1 cellular context compared by ENCODE assay signal in the genomic region with DNA sequence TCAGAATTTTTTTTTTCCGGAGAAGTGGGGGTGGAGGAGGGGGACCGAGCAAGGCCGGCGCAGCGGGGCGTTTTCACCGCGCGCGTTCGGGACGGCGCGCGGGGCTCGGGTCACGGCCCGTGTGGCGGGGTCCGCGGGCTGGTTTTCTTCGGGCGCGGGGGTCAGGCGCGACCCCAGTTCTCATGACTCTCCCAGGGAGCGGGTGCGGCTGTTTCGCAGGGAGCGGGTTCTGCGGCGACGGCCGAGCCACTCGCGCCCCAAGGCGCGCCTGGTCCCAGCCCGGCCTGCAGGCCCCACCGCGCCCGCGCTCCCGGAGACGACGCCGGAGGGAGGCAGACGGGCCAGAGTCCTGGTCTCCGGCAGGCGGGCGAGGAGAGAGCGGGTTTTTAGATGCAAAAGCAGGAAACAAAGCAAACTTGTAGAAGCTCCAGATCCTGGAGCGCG.
A peak's percentile ranks its signal among the peaks of the same experiment; 100 is the strongest.
TF ChIP-seq lines count a peak whose summit lies in the region.

No MANE protein-coding gene starts in this region.

TF ChIP-seq in HepG2, 621 proteins besides CTCF, POLR2A, EP300 and RAD21 (continued from another document and continues in another):
- TF ChIP-seq, protein P1, sequence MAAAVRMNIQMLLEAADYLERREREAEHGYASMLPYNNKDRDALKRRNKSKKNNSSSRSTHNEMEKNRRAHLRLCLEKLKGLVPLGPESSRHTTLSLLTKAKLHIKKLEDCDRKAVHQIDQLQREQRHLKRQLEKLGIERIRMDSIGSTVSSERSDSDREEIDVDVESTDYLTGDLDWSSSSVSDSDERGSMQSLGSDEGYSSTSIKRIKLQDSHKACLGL (CRISPR knock-in tag; IDR thresholded peaks at IDR 0.05), result no peak
- TF ChIP-seq CBX1 (IDR thresholded peaks at IDR 0.05; ENCODE audit: low read depth) (no peak), KAT7 (CRISPR knock-in tag; IDR thresholded peaks at IDR 0.05; ENCODE audit: borderline replicate concordance) (peak; percentile 17; the same call in 1 of the 2 replicates), CEBPG (CRISPR knock-in tag; IDR thresholded peaks at IDR 0.05) (no peak), FOXP4 (CRISPR knock-in tag; IDR thresholded peaks at IDR 0.05) (0 out of 2 replicates have a peak, but pooled peaks have one; percentile 20), RFXAP (CRISPR knock-in tag; IDR thresholded peaks at IDR 0.05; ENCODE audit: borderline replicate concordance) (no peak), GATAD1 (CRISPR knock-in tag; IDR thresholded peaks at IDR 0.05) (no peak), BRD4 (CRISPR knock-in tag; IDR thresholded peaks at IDR 0.05) (0 out of 2 replicates have a peak, but pooled peaks have one; percentile 12), FOXA3 (CRISPR knock-in tag; IDR thresholded peaks at IDR 0.05) (no peak), ZGPAT (CRISPR knock-in tag; IDR thresholded peaks at IDR 0.05) (0 out of 2 replicates have a peak, but pooled peaks have one; percentile 0), NFYC (CRISPR knock-in tag; IDR thresholded peaks at IDR 0.05) (0 out of 2 replicates have a peak, but pooled peaks have one; percentile 15), TFDP1 (CRISPR knock-in tag; IDR thresholded peaks at IDR 0.05; ENCODE audit: borderline replicate concordance) (no peak), ISX (CRISPR knock-in tag; conservative IDR thresholded peaks at IDR 0.05) (no peak), PHF8 (CRISPR knock-in tag; IDR thresholded peaks at IDR 0.05) (peak; percentile 20; the same call in 1 of the 2 replicates), FOXA1 (IDR thresholded peaks at IDR 0.05) (no peak), FOXA1 (CRISPR knock-in tag; IDR thresholded peaks at IDR 0.05) (no peak), ZNF572 (CRISPR knock-in tag; IDR thresholded peaks at IDR 0.05) (no peak), AGO2 (optimal IDR thresholded peaks at IDR 0.05; ENCODE audit: low read depth, low read length) (peak; percentile 87), JARID2 (CRISPR knock-in tag; IDR thresholded peaks at IDR 0.05; ENCODE audit: insufficient replicate concordance) (no peak), HDAC6 (IDR thresholded peaks at IDR 0.05; ENCODE audit: low read depth, low read length) (no peak), JUN (CRISPR knock-in tag; IDR thresholded peaks at IDR 0.05) (no peak), ZNF790 (CRISPR knock-in tag; IDR thresholded peaks at IDR 0.05; ENCODE audit: borderline replicate concordance) (0 out of 2 replicates have a peak, but pooled peaks have one; percentile 14), NBN (conservative IDR thresholded peaks at IDR 0.05) (no peak), ISL2 (CRISPR knock-in tag; IDR thresholded peaks at IDR 0.05) (no peak), GLMP (CRISPR knock-in tag; IDR thresholded peaks at IDR 0.05; ENCODE audit: borderline replicate concordance) (no peak), ONECUT2 (CRISPR knock-in tag; IDR thresholded peaks at IDR 0.05) (no peak), ZNF703 (CRISPR knock-in tag; IDR thresholded peaks at IDR 0.05; ENCODE audit: borderline replicate concordance) (no peak), ZNF644 (CRISPR knock-in tag; IDR thresholded peaks at IDR 0.05; ENCODE audit: low read depth) (no peak), ZNF75D (CRISPR knock-in tag; IDR thresholded peaks at IDR 0.05; ENCODE audit: borderline replicate concordance) (no peak), KDM2A (CRISPR knock-in tag; IDR thresholded peaks at IDR 0.05; ENCODE audit: borderline replicate concordance, low read depth) (peak; percentile 17)
- TF ChIP-seq, protein P2, sequence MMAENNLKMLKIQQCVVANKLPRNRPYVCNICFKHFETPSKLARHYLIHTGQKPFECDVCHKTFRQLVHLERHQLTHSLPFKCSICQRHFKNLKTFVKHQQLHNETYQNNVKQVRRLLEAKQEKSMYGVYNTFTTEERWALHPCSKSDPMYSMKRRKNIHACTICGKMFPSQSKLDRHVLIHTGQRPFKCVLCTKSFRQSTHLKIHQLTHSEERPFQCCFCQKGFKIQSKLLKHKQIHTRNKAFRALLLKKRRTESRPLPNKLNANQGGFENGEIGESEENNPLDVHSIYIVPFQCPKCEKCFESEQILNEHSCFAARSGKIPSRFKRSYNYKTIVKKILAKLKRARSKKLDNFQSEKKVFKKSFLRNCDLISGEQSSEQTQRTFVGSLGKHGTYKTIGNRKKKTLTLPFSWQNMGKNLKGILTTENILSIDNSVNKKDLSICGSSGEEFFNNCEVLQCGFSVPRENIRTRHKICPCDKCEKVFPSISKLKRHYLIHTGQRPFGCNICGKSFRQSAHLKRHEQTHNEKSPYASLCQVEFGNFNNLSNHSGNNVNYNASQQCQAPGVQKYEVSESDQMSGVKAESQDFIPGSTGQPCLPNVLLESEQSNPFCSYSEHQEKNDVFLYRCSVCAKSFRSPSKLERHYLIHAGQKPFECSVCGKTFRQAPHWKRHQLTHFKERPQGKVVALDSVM (CRISPR knock-in tag; IDR thresholded peaks at IDR 0.05), result no peak
- TF ChIP-seq, protein P3, sequence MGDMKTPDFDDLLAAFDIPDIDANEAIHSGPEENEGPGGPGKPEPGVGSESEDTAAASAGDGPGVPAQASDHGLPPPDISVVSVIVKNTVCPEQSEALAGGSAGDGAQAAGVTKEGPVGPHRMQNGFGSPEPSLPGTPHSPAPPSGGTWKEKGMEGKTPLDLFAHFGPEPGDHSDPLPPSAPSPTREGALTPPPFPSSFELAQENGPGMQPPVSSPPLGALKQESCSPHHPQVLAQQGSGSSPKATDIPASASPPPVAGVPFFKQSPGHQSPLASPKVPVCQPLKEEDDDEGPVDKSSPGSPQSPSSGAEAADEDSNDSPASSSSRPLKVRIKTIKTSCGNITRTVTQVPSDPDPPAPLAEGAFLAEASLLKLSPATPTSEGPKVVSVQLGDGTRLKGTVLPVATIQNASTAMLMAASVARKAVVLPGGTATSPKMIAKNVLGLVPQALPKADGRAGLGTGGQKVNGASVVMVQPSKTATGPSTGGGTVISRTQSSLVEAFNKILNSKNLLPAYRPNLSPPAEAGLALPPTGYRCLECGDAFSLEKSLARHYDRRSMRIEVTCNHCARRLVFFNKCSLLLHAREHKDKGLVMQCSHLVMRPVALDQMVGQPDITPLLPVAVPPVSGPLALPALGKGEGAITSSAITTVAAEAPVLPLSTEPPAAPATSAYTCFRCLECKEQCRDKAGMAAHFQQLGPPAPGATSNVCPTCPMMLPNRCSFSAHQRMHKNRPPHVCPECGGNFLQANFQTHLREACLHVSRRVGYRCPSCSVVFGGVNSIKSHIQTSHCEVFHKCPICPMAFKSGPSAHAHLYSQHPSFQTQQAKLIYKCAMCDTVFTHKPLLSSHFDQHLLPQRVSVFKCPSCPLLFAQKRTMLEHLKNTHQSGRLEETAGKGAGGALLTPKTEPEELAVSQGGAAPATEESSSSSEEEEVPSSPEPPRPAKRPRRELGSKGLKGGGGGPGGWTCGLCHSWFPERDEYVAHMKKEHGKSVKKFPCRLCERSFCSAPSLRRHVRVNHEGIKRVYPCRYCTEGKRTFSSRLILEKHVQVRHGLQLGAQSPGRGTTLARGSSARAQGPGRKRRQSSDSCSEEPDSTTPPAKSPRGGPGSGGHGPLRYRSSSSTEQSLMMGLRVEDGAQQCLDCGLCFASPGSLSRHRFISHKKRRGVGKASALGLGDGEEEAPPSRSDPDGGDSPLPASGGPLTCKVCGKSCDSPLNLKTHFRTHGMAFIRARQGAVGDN (CRISPR knock-in tag; IDR thresholded peaks at IDR 0.05), result peak; percentile 42
- TF ChIP-seq, protein P4, sequence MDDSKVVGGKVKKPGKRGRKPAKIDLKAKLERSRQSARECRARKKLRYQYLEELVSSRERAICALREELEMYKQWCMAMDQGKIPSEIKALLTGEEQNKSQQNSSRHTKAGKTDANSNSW (CRISPR knock-in tag; IDR thresholded peaks at IDR 0.05; ENCODE audit: borderline replicate concordance), result no peak
- TF ChIP-seq, protein P5, sequence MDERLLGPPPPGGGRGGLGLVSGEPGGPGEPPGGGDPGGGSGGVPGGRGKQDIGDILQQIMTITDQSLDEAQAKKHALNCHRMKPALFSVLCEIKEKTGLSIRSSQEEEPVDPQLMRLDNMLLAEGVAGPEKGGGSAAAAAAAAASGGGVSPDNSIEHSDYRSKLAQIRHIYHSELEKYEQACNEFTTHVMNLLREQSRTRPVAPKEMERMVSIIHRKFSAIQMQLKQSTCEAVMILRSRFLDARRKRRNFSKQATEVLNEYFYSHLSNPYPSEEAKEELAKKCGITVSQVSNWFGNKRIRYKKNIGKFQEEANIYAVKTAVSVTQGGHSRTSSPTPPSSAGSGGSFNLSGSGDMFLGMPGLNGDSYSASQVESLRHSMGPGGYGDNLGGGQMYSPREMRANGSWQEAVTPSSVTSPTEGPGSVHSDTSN (CRISPR knock-in tag; IDR thresholded peaks at IDR 0.05), result no peak
- TF ChIP-seq, protein P6, sequence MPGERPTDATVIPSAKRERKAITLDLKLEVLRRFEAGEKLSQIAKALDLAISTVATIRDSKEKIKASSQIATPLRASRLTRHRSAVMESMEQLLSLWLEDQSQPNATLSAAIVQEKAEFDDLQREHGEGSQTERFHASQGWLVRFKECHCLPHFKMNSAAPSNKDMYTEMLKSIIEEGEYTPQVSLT (CRISPR knock-in tag; IDR thresholded peaks at IDR 0.05; ENCODE audit: borderline replicate concordance, low read depth), result no peak
- TF ChIP-seq, protein P7, sequence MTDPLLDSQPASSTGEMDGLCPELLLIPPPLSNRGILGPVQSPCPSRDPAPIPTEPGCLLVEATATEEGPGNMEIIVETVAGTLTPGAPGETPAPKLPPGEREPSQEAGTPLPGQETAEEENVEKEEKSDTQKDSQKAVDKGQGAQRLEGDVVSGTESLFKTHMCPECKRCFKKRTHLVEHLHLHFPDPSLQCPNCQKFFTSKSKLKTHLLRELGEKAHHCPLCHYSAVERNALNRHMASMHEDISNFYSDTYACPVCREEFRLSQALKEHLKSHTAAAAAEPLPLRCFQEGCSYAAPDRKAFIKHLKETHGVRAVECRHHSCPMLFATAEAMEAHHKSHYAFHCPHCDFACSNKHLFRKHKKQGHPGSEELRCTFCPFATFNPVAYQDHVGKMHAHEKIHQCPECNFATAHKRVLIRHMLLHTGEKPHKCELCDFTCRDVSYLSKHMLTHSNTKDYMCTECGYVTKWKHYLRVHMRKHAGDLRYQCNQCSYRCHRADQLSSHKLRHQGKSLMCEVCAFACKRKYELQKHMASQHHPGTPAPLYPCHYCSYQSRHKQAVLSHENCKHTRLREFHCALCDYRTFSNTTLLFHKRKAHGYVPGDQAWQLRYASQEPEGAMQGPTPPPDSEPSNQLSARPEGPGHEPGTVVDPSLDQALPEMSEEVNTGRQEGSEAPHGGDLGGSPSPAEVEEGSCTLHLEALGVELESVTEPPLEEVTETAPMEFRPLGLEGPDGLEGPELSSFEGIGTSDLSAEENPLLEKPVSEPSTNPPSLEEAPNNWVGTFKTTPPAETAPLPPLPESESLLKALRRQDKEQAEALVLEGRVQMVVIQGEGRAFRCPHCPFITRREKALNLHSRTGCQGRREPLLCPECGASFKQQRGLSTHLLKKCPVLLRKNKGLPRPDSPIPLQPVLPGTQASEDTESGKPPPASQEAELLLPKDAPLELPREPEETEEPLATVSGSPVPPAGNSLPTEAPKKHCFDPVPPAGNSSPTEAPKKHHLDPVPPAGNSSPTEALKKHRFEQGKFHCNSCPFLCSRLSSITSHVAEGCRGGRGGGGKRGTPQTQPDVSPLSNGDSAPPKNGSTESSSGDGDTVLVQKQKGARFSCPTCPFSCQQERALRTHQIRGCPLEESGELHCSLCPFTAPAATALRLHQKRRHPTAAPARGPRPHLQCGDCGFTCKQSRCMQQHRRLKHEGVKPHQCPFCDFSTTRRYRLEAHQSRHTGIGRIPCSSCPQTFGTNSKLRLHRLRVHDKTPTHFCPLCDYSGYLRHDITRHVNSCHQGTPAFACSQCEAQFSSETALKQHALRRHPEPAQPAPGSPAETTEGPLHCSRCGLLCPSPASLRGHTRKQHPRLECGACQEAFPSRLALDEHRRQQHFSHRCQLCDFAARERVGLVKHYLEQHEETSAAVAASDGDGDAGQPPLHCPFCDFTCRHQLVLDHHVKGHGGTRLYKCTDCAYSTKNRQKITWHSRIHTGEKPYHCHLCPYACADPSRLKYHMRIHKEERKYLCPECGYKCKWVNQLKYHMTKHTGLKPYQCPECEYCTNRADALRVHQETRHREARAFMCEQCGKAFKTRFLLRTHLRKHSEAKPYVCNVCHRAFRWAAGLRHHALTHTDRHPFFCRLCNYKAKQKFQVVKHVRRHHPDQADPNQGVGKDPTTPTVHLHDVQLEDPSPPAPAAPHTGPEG (CRISPR knock-in tag; IDR thresholded peaks at IDR 0.05), result peak; percentile 24; the same call in 1 of the 2 replicates
